1 cellular context compared by ENCODE assay signal in the genomic region with DNA sequence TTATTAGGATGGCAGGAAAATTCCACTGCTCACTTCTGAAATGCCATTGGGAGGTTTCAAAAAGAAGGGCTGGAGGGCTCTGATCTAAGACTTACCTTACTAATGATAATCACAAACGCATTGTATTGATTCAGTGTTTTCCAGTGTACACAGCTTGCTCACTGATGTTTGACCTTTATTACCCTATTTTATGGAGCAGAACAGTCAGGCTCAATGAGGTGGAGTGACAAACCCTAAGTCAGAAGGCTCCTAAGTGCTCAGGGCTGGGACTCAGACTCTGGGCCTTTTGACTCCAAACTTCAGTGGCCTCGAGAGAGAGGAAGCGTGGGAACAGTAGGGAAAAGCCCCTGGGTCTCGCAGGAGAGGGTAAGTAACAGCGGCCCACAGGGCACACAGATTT.
TF ChIP-seq lines count a peak whose summit lies in the region.

No MANE protein-coding gene starts in this region.

TF ChIP-seq in HepG2, 621 proteins besides CTCF, POLR2A, EP300 and RAD21 (continued from another document):
- TF ChIP-seq FOXA3 (CRISPR knock-in tag; IDR thresholded peaks at IDR 0.05), result peak; percentile 30; the same call in 1 of the 2 replicates
- TF ChIP-seq, protein P1, sequence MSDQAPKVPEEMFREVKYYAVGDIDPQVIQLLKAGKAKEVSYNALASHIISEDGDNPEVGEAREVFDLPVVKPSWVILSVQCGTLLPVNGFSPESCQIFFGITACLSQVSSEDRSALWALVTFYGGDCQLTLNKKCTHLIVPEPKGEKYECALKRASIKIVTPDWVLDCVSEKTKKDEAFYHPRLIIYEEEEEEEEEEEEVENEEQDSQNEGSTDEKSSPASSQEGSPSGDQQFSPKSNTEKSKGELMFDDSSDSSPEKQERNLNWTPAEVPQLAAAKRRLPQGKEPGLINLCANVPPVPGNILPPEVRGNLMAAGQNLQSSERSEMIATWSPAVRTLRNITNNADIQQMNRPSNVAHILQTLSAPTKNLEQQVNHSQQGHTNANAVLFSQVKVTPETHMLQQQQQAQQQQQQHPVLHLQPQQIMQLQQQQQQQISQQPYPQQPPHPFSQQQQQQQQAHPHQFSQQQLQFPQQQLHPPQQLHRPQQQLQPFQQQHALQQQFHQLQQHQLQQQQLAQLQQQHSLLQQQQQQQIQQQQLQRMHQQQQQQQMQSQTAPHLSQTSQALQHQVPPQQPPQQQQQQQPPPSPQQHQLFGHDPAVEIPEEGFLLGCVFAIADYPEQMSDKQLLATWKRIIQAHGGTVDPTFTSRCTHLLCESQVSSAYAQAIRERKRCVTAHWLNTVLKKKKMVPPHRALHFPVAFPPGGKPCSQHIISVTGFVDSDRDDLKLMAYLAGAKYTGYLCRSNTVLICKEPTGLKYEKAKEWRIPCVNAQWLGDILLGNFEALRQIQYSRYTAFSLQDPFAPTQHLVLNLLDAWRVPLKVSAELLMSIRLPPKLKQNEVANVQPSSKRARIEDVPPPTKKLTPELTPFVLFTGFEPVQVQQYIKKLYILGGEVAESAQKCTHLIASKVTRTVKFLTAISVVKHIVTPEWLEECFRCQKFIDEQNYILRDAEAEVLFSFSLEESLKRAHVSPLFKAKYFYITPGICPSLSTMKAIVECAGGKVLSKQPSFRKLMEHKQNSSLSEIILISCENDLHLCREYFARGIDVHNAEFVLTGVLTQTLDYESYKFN (CRISPR knock-in tag; conservative IDR thresholded peaks at IDR 0.05), result peak; percentile 23; the same call in 1 of the 2 replicates
- TF ChIP-seq, protein P2, sequence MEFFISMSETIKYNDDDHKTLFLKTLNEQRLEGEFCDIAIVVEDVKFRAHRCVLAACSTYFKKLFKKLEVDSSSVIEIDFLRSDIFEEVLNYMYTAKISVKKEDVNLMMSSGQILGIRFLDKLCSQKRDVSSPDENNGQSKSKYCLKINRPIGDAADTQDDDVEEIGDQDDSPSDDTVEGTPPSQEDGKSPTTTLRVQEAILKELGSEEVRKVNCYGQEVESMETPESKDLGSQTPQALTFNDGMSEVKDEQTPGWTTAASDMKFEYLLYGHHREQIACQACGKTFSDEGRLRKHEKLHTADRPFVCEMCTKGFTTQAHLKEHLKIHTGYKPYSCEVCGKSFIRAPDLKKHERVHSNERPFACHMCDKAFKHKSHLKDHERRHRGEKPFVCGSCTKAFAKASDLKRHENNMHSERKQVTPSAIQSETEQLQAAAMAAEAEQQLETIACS (CRISPR knock-in tag; IDR thresholded peaks at IDR 0.05), result no peak
- no peak for TF ChIP-seq KLF13 (CRISPR knock-in tag; IDR thresholded peaks at IDR 0.05)
- peak; percentile 42; the same call in 1 of the 2 replicates for TF ChIP-seq ZNF121 (CRISPR knock-in tag; IDR thresholded peaks at IDR 0.05)
- TF ChIP-seq, protein P3, sequence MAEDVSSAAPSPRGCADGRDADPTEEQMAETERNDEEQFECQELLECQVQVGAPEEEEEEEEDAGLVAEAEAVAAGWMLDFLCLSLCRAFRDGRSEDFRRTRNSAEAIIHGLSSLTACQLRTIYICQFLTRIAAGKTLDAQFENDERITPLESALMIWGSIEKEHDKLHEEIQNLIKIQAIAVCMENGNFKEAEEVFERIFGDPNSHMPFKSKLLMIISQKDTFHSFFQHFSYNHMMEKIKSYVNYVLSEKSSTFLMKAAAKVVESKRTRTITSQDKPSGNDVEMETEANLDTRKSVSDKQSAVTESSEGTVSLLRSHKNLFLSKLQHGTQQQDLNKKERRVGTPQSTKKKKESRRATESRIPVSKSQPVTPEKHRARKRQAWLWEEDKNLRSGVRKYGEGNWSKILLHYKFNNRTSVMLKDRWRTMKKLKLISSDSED (CRISPR knock-in tag; IDR thresholded peaks at IDR 0.05), result no peak
- TF ChIP-seq RARA (CRISPR knock-in tag; IDR thresholded peaks at IDR 0.05), result no peak
- TF ChIP-seq ZNF160 (CRISPR knock-in tag; IDR thresholded peaks at IDR 0.05), result no peak
- no peak for TF ChIP-seq RFXAP (CRISPR knock-in tag; IDR thresholded peaks at IDR 0.05; ENCODE audit: borderline replicate concordance)
- no peak for TF ChIP-seq ARID2 (CRISPR knock-in tag; IDR thresholded peaks at IDR 0.05; ENCODE audit: borderline replicate concordance)
- TF ChIP-seq, protein P4, sequence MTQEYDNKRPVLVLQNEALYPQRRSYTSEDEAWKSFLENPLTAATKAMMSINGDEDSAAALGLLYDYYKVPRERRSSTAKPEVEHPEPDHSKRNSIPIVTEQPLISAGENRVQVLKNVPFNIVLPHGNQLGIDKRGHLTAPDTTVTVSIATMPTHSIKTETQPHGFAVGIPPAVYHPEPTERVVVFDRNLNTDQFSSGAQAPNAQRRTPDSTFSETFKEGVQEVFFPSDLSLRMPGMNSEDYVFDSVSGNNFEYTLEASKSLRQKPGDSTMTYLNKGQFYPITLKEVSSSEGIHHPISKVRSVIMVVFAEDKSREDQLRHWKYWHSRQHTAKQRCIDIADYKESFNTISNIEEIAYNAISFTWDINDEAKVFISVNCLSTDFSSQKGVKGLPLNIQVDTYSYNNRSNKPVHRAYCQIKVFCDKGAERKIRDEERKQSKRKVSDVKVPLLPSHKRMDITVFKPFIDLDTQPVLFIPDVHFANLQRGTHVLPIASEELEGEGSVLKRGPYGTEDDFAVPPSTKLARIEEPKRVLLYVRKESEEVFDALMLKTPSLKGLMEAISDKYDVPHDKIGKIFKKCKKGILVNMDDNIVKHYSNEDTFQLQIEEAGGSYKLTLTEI (CRISPR knock-in tag; conservative IDR thresholded peaks at IDR 0.05), result no peak
- TF ChIP-seq, protein P5, sequence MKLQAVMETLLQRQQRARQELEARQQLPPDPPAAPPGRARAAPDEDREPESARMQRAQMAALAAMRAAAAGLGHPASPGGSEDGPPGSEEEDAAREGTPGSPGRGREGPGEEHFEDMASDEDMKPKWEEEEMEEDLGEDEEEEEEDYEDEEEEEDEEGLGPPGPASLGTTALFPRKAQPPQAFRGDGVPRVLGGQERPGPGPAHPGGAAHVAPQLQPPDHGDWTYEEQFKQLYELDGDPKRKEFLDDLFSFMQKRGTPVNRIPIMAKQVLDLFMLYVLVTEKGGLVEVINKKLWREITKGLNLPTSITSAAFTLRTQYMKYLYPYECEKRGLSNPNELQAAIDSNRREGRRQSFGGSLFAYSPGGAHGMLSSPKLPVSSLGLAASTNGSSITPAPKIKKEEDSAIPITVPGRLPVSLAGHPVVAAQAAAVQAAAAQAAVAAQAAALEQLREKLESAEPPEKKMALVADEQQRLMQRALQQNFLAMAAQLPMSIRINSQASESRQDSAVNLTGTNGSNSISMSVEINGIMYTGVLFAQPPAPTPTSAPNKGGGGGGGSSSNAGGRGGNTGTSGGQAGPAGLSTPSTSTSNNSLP (IDR thresholded peaks at IDR 0.05; ENCODE audit: low read depth, low read length), result 0 out of 2 replicates have a peak, but pooled peaks have one; percentile 28
